11 cellular contexts compared by ENCODE assay signal in the genomic region with DNA sequence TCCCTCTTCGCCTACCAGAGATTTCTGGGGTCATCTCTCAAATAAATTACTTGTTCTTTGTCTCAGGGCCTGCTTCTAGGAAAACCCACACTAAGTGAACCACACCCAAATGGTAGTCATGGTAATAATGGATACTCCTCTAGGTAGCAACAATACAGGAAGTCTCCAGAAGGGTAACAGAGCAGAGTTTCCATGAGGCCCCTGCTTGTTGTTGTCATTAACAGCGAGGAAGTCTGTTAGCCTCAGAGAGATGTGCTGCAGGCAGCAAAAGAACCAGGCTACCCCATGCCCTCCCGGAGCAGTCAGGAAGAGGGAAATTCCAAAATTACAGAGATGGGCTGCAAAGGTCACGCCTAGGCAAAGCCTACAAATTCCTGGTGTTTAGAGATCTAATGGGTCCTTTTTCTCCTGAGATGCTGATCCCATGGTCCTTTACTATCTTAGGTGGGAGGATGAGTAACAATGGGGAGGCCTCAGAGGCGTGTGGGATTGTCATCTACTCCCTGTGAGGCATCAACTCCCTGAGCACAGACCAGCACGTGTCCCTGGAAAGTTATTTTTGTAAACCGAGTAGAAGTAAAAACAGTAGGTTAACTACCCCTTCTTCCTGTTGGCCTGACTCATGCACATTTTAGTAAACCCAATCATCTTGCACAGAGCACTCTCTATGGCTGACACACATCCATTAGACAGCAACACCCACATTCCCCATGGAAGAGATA. TPM values are rescaled to one million over a fixed set of nuclear protein-coding genes. Genes with fewer than 3 reads are reported as not detected.
DNase-seq lines count a peak whose midpoint lies in the region; ATAC-seq and TF ChIP-seq lines count a peak whose summit lies in the region.
"Had no signal": no experiment of that assay in that cellular context is flagged by ENCODE, and none has a peak within 500 bp of the region (broad histone marks: within the 10 kb centered on the region; RNA-seq: fewer than 3 reads in every experiment).

No MANE protein-coding gene starts in this region.

- peaks cover 29% of the 10 kb centered on the region for H3K27me3 ChIP-seq in PC-3 (ENCODE audit: low read length)

- H2AFZ ChIP-seq in PC-3 (ENCODE audit: low read length), result no peak overlapping the region
- H2AFZ ChIP-seq: parathyroid adenoma had no signal

- H3K9me3 Mint-ChIP-seq in Calu3 (ENCODE audit: low read depth, unreplicated experiment), result no peaks in the 10 kb centered on the region
- peaks cover 6 to 11% of the 10 kb centered on the region in 2 donors for H3K9me3 Mint-ChIP-seq in activated naive CD4-positive, alpha-beta T cell treated with anti-CD3 and anti-CD28 coated beads, Interleukin-2, amount 50 U/mL, for 72 hours
- H3K9me3 Mint-ChIP-seq in natural killer cell, result no peaks in the 10 kb centered on the region

- POLR2A ChIA-PET in PC-3 (lab: Charles Lee; ENCODE audit: unreplicated experiment), result no interaction called here

- H3K36me3 Mint-ChIP-seq in Calu3 (ENCODE audit: insufficient read depth, unreplicated experiment), result no peaks in the 10 kb centered on the region
- H3K36me3 Mint-ChIP-seq in activated naive CD4-positive, alpha-beta T cell treated with anti-CD3 and anti-CD28 coated beads, Interleukin-2, amount 50 U/mL, for 72 hours, result peaks cover 18 to 21% of the 10 kb centered on the region in 2 donors
- H3K36me3 Mint-ChIP-seq in natural killer cell, result no peaks in the 10 kb centered on the region

- CTCF ChIA-PET in Calu3 (lab: Charles Lee) (no interaction called here), PC-3 (lab: Charles Lee) (no interaction called here)

- no peaks in the 10 kb centered on the region for H3K79me2 ChIP-seq in PC-3 (ENCODE audit: low read length)
- H3K79me2 ChIP-seq: parathyroid adenoma had no signal

- H3K36me3 ChIP-seq in PC-3 (ENCODE audit: low read depth, low read length), result no peaks in the 10 kb centered on the region

- intact Hi-C loops in Calu3 (cut with micrococcal nuclease; ENCODE audit: unreplicated experiment), result no loop called here
- intact Hi-C loops in PC-3 (cut with micrococcal nuclease), result no loop called here
- intact Hi-C loops in natural killer cell (cut with micrococcal nuclease), result no loop called here

- H3K4me3 ChIP-seq in PC-3 (ENCODE audit: low read length), result no peak overlapping the region

- no peaks in the 10 kb centered on the region for H3K4me1 ChIP-seq in PC-3 (ENCODE audit: insufficient read depth, low read length)
- H3K4me1 ChIP-seq: parathyroid adenoma had no signal

- H3K9me2 ChIP-seq in PC-3 (replicated peaks; ENCODE audit: low read length), result no peaks in the 10 kb centered on the region

- H3K27ac Mint-ChIP-seq in Calu3 (ENCODE audit: unreplicated experiment), result peak overlapping the region; percentile 54
- H3K27ac Mint-ChIP-seq in activated naive CD4-positive, alpha-beta T cell treated with anti-CD3 and anti-CD28 coated beads, Interleukin-2, amount 50 U/mL, for 72 hours, result peak overlapping the region; percentile 74 to 93
- peak overlapping the region in 1 of 2 donors; percentile 13 for H3K27ac Mint-ChIP-seq in natural killer cell

- H3K9ac ChIP-seq in PC-3 (ENCODE audit: low read length), result no peak overlapping the region
- H3K9ac ChIP-seq: parathyroid adenoma had no signal

- no peak overlapping the region for H3K27ac ChIP-seq in PC-3 (ENCODE audit: low read length)
- H3K27ac ChIP-seq: parathyroid adenoma had no signal

- no peaks in the 10 kb centered on the region for H3F3A ChIP-seq in PC-3 (ENCODE audit: low read length, unreplicated experiment)

- H3K27me3 Mint-ChIP-seq in Calu3 (ENCODE audit: unreplicated experiment) (peaks cover 15% of the 10 kb centered on the region), natural killer cell (ENCODE audit: low read depth in 2 of 2) (peaks cover 8 to 9% of the 10 kb centered on the region in 2 donors)

- H3K4me3 Mint-ChIP-seq in Calu3 (ENCODE audit: low read depth, unreplicated experiment), result no peak overlapping the region
- no peak overlapping the region for H3K4me3 Mint-ChIP-seq in natural killer cell

- BruUV-seq in Calu3 (replicated peaks; lab: Mats Ljungman, UMichigan) (no TSS peak), PC-3 (replicated peaks; lab: Mats Ljungman, UMichigan) (no TSS peak)

- peak; percentile 64 for ATAC-seq in PC-3
- ATAC-seq in activated naive CD4-positive, alpha-beta T cell treated with anti-CD3 and anti-CD28 coated beads, Interleukin-2, amount 50 U/mL, for 72 hours, result peak; percentile 69 to 77
- ATAC-seq in natural killer cell, result peak; percentile 39 to 57 (median 40)
- ATAC-seq in HG03432 (IDR thresholded peaks at IDR 0.05; ENCODE audit: unreplicated experiment), result no peak

- H3K9me3 ChIP-seq in PC-3 (ENCODE audit: low read length), result 0 out of 2 replicates have a peak, but pooled peaks cover 5% of the 10 kb centered on the region

- TF ChIP-seq CTCF in Calu3 (IDR thresholded peaks at IDR 0.05; ENCODE audit: unreplicated experiment) (no peak), PC-3 (conservative IDR thresholded peaks at IDR 0.05; ENCODE audit: low read depth, low read length) (no peak), natural killer cell (IDR thresholded peaks at IDR 0.05) (no peak)

- H3K4me1 Mint-ChIP-seq in Calu3 (ENCODE audit: low read depth, unreplicated experiment) (peaks cover 12% of the 10 kb centered on the region), natural killer cell (peaks cover 31% of the 10 kb centered on the region in 2 donors)

- H4K20me1 ChIP-seq in PC-3 (ENCODE audit: low read length), result no peaks in the 10 kb centered on the region

- DNase-seq in Calu3 (no peak), PC-3 (peak; percentile 57), natural killer cell (no peak), GM19238 (ENCODE audit: insufficient read length, low spot score) (no peak), 8988T (no peak), KG1 (lab: John Stamatoyannopoulos, UW) (no peak)
- peak in 1 of 2 donors; percentile 27 for DNase-seq in activated naive CD4-positive, alpha-beta T cell treated with anti-CD3 and anti-CD28 coated beads, Interleukin-2, amount 50 U/mL, for 72 hours (ENCODE audit: low spot score in 2 of 2)
- DNase-seq: cerebellar nuclear complex, NCI-H1092 had no signal

- H3K4me2 ChIP-seq in PC-3 (ENCODE audit: low read length), result no peak overlapping the region

RNA-seq across cellular contexts. Expression of a gene that starts 10.1 kb away (rescaled TPM):
- total RNA-seq in Calu3 (2022) (not detected in 2 replicates), PC-3 (2014; rRNA removed) (not detected in 2 replicates), natural killer cell (under 1 TPM in 1 of 3 donors, not detected in 2; 0.13 TPM)
- total RNA-seq in activated naive CD4-positive, alpha-beta T cell treated with anti-CD3 and anti-CD28 coated beads, Interleukin-2, amount 50 U/mL, for 72 hours, result under 1 TPM; 0.31 to 0.50 TPM
